In the genomic region with DNA sequence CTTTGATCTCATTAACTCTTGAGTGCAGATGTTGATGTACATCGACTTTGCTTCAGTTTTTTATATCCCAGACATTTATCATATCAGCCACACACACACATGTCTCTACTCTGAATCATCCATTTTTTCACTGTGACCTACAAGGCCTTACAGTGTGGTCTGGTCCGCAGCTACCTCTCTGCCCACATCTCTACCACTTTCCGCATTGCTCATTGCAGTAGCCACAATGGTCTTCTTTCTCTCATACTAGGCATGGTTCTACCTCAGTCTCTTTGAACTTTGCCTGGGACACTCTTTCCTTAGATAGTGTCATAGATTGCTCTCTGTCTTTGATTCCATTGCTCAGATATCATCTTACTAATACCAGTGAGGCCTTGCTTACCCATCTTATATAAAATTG, we compare ENCODE assay signal across 9 cellular contexts.
DNase-seq lines count a peak whose midpoint lies in the region; ATAC-seq lines count a peak whose summit lies in the region.
"Had no signal": no experiment of that assay in that cellular context is flagged by ENCODE, and none has a peak within 500 bp of the region (broad histone marks: within the 10 kb centered on the region; RNA-seq: fewer than 3 reads in every experiment).

No MANE protein-coding gene starts in this region.

- peaks cover 15% of the 10 kb centered on the region for H3K36me3 Mint-ChIP-seq in activated CD4-positive, alpha-beta T cell treated with anti-CD3 and anti-CD28 coated beads for 36 hours (ENCODE audit: low read depth)
- H3K36me3 Mint-ChIP-seq in activated T-cell treated with anti-CD3 and anti-CD28 coated beads, Interleukin-2, amount 50 U/mL, for 4 hours (ENCODE audit: insufficient read depth): peaks cover 24% of the 10 kb centered on the region

- no peaks in the 10 kb centered on the region for H3K9me3 Mint-ChIP-seq in activated CD4-positive, alpha-beta T cell treated with anti-CD3 and anti-CD28 coated beads for 36 hours (ENCODE audit: low read depth)
- no peaks in the 10 kb centered on the region for H3K9me3 Mint-ChIP-seq in activated T-cell treated with anti-CD3 and anti-CD28 coated beads, Interleukin-2, amount 50 U/mL, for 4 hours
- H3K9me3 Mint-ChIP-seq: effector memory CD8-positive, alpha-beta T cell had no signal

- peak; percentile 79 for DNase-seq in activated CD4-positive, alpha-beta T cell treated with anti-CD3 and anti-CD28 coated beads for 36 hours
- no peak for DNase-seq in activated CD4-positive, alpha-beta T cell treated with anti-CD3 and anti-CD28 coated beads, Interleukin-2, amount 50 U/mL, for 4 hours
- DNase-seq in activated T-cell treated with anti-CD3 and anti-CD28 coated beads, Interleukin-2, amount 50 U/mL, for 4 hours: no peak
- peak; percentile 36 to 55 for DNase-seq in stimulated activated CD4-positive, alpha-beta T cell treated with anti-CD3 and anti-CD28 coated beads, Interleukin-2, amount 100 ng/mL, for 48 hours
- no peak for DNase-seq in Right ventricle myocardium superior
- no peak for DNase-seq in NCI-H187 treated with DMSO at 0.1 percent for 48 hours (lab: John Stamatoyannopoulos, UW)
- DNase-seq: effector memory CD8-positive, alpha-beta T cell had no signal

- POLR2A ChIA-PET in activated CD4-positive, alpha-beta T cell treated with anti-CD3 and anti-CD28 coated beads for 36 hours (lab: Charles Lee): interaction anchor here (0.6 kb wide), 1 partner anchor 46 kb away, joined by 3 read pairs; no protein-coding TSS in a partner anchor

- intact Hi-C loops in activated CD4-positive, alpha-beta T cell treated with anti-CD3 and anti-CD28 coated beads for 36 hours (cut with DNase I, micrococcal nuclease): loop anchor here (1.0 to 5.0 kb wide), 4 partner anchors 19 to 115 kb away; a partner anchor contains a TSS
- intact Hi-C loops in Right ventricle myocardium superior (cut with DNase I): no loop called here

- peak; percentile 87 for ATAC-seq in activated CD4-positive, alpha-beta T cell treated with anti-CD3 and anti-CD28 coated beads for 36 hours
- ATAC-seq in HG02870 (IDR thresholded peaks at IDR 0.05; ENCODE audit: unreplicated experiment): peak; percentile 55
- ATAC-seq in activated T-cell treated with anti-CD3 and anti-CD28 coated beads, Interleukin-2, amount 50 U/mL, for 4 hours: peak; percentile 88 to 89
- no peak for ATAC-seq in HG03571 (IDR thresholded peaks at IDR 0.05; ENCODE audit: unreplicated experiment)
- ATAC-seq in Right ventricle myocardium superior (ENCODE audit: poor library complexity): no peak
- ATAC-seq: effector memory CD8-positive, alpha-beta T cell had no signal

- H3K27me3 Mint-ChIP-seq in activated CD4-positive, alpha-beta T cell treated with anti-CD3 and anti-CD28 coated beads for 36 hours: no peaks in the 10 kb centered on the region
- no peaks in the 10 kb centered on the region for H3K27me3 Mint-ChIP-seq in activated T-cell treated with anti-CD3 and anti-CD28 coated beads, Interleukin-2, amount 50 U/mL, for 4 hours (ENCODE audit: low read depth)
- H3K27me3 Mint-ChIP-seq: effector memory CD8-positive, alpha-beta T cell had no signal

- peaks cover 17% of the 10 kb centered on the region for H3K4me1 Mint-ChIP-seq in activated CD4-positive, alpha-beta T cell treated with anti-CD3 and anti-CD28 coated beads for 36 hours
- peaks cover 5% of the 10 kb centered on the region for H3K4me1 Mint-ChIP-seq in activated T-cell treated with anti-CD3 and anti-CD28 coated beads, Interleukin-2, amount 50 U/mL, for 4 hours (ENCODE audit: low read depth)

- H3K27ac Mint-ChIP-seq in activated CD4-positive, alpha-beta T cell treated with anti-CD3 and anti-CD28 coated beads for 36 hours: no peak overlapping the region
- H3K27ac Mint-ChIP-seq: effector memory CD8-positive, alpha-beta T cell had no signal

- CTCF ChIA-PET in activated CD4-positive, alpha-beta T cell treated with anti-CD3 and anti-CD28 coated beads for 36 hours (lab: Charles Lee): interaction anchor here (0.9 to 1.3 kb wide), 3 partner anchors 11 to 52 kb away, joined by 3 read pairs; no protein-coding TSS in a partner anchor

- H3K4me3 Mint-ChIP-seq in activated CD4-positive, alpha-beta T cell treated with anti-CD3 and anti-CD28 coated beads for 36 hours: no peak overlapping the region
- no peak overlapping the region for H3K4me3 Mint-ChIP-seq in activated T-cell treated with anti-CD3 and anti-CD28 coated beads, Interleukin-2, amount 50 U/mL, for 4 hours
- H3K4me3 Mint-ChIP-seq: effector memory CD8-positive, alpha-beta T cell had no signal

Comparison
In these comparisons a context has a peak if more than half of its experiments do, and no peak if none do; other contexts are left out.
1. DNase-seq: peak in activated CD4-positive, alpha-beta T cell treated with anti-CD3 and anti-CD28 coated beads for 36 hours (single experiment) and stimulated activated CD4-positive, alpha-beta T cell treated with anti-CD3 and anti-CD28 coated beads, Interleukin-2, amount 100 ng/mL, for 48 hours (2 of 2); none in activated CD4-positive, alpha-beta T cell treated with anti-CD3 and anti-CD28 coated beads, Interleukin-2, amount 50 U/mL, for 4 hours (0 of 2), activated T-cell treated with anti-CD3 and anti-CD28 coated beads, Interleukin-2, amount 50 U/mL, for 4 hours (single experiment), Right ventricle myocardium superior (single experiment) and NCI-H187 treated with DMSO at 0.1 percent for 48 hours (single experiment).
2. ATAC-seq: peak in activated CD4-positive, alpha-beta T cell treated with anti-CD3 and anti-CD28 coated beads for 36 hours (single experiment), HG02870 (single experiment) and activated T-cell treated with anti-CD3 and anti-CD28 coated beads, Interleukin-2, amount 50 U/mL, for 4 hours (2 of 2); none in HG03571 (single experiment) and Right ventricle myocardium superior (single experiment).